In the genomic region with DNA sequence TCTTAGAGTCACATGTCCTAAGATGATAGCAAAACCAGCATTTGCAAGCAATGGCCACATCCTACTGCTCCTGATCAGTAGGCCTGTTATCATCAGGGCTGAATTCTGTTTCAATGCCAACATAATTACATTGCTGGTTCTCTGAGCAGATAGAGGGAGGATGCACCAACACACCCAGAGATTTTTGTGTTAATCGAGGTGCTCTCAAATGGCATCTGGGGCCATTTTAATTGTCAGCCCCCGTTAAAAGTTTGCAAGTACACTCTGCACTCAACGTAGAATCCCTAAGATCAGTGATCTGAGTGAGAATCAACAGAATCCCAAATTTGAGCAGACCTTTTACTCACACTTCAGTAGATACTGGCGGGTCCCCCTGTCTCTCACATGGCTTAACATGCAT, we compare ENCODE assay signal across 27 cellular contexts. TPM values are rescaled to one million over a fixed set of nuclear protein-coding genes. Genes with fewer than 3 reads are reported as not detected.
"Had no signal": no experiment of that assay in that cellular context is flagged by ENCODE, and none has a peak within 500 bp of the region (broad histone marks: within the 10 kb centered on the region; RNA-seq: fewer than 3 reads in every experiment).

No MANE protein-coding gene starts in this region.

- H3K36me3 Mint-ChIP-seq: activated CD4-positive, alpha-beta memory T cell treated with anti-CD3 and anti-CD28 coated beads for 36 hours; activated CD8-positive, alpha-beta memory T cell treated with anti-CD3 and anti-CD28 coated beads, Interleukin-2, amount 10 ng/mL, durations not matched to agents 7 days and 5 days had no signal

- FAIRE-seq: colon, frontal cortex had no signal

- H3K4me3 Mint-ChIP-seq: activated CD4-positive, alpha-beta memory T cell treated with anti-CD3 and anti-CD28 coated beads for 36 hours; activated CD4-positive, alpha-beta T cell treated with anti-CD3 and anti-CD28 coated beads for 36 hours; activated CD4-positive, alpha-beta T cell treated with anti-CD3 and anti-CD28 coated beads, Interleukin-2, amount 10 ng/mL, durations not matched to agents 24 days and 14 days; activated CD8-positive, alpha-beta memory T cell treated with anti-CD3 and anti-CD28 coated beads, Interleukin-2, amount 10 ng/mL, durations not matched to agents 7 days and 5 days; activated CD8-positive, alpha-beta T cell treated with anti-CD3 and anti-CD28 coated beads, Interleukin-2, amount 10 ng/mL, durations not matched to agents 7 days and 5 days; activated naive CD8-positive, alpha-beta T cell; activated T-helper 1 cell treated with anti-CD3 and anti-CD28 coated beads, Interleukin-12 subunit alpha, Interleukin-12 subunit beta, Interleukin-2, Interleukin-4 antibody, amounts not matched to agents 30 ng/mL and 10 ng/mL and 1 ng/mL, durations not matched to agents 14 hours and 24 hours and 36 hours; effector memory CD8-positive, alpha-beta T cell had no signal

- H3K9me3 Mint-ChIP-seq: effector memory CD8-positive, alpha-beta T cell had no signal

- H3K27ac Mint-ChIP-seq: activated CD4-positive, alpha-beta memory T cell treated with anti-CD3 and anti-CD28 coated beads for 36 hours; activated CD4-positive, alpha-beta T cell treated with anti-CD3 and anti-CD28 coated beads for 36 hours; activated CD4-positive, alpha-beta T cell treated with anti-CD3 and anti-CD28 coated beads, Interleukin-2, amount 10 ng/mL, durations not matched to agents 24 days and 14 days; activated CD8-positive, alpha-beta memory T cell treated with anti-CD3 and anti-CD28 coated beads, Interleukin-2, amount 10 ng/mL, durations not matched to agents 7 days and 5 days; activated CD8-positive, alpha-beta T cell treated with anti-CD3 and anti-CD28 coated beads, Interleukin-2, amount 10 ng/mL, durations not matched to agents 7 days and 5 days; activated naive CD8-positive, alpha-beta T cell; activated T-helper 1 cell treated with anti-CD3 and anti-CD28 coated beads, Interleukin-12 subunit alpha, Interleukin-12 subunit beta, Interleukin-2, Interleukin-4 antibody, amounts not matched to agents 30 ng/mL and 10 ng/mL and 1 ng/mL, durations not matched to agents 14 hours and 24 hours and 36 hours; effector memory CD8-positive, alpha-beta T cell had no signal

- H3K4me3 ChIP-seq: body of pancreas had no signal

- H3K27me3 ChIP-seq: body of pancreas had no signal

- H3K27ac ChIP-seq: body of pancreas had no signal

- H3K9me3 ChIP-seq: body of pancreas had no signal

- ATAC-seq: activated CD4-positive, alpha-beta T cell treated with anti-CD3 and anti-CD28 coated beads for 36 hours; activated CD8-positive, alpha-beta memory T cell treated with anti-CD3 and anti-CD28 coated beads, Interleukin-2, amount 10 ng/mL, durations not matched to agents 7 days and 5 days; activated CD8-positive, alpha-beta T cell treated with anti-CD3 and anti-CD28 coated beads, Interleukin-2, amount 10 ng/mL, durations not matched to agents 7 days and 5 days; body of pancreas; effector memory CD8-positive, alpha-beta T cell; esophagus mucosa had no signal

- DNase-seq: activated CD4-positive, alpha-beta memory T cell treated with anti-CD3 and anti-CD28 coated beads for 36 hours; activated CD4-positive, alpha-beta T cell treated with anti-CD3 and anti-CD28 coated beads for 36 hours; activated CD4-positive, alpha-beta T cell treated with anti-CD3 and anti-CD28 coated beads, Interleukin-2, amount 10 ng/mL, durations not matched to agents 24 days and 14 days; activated CD4-positive, CD25-positive, alpha-beta regulatory T cell; activated CD4-positive, CD25-positive, alpha-beta regulatory T cell treated with anti-CD3 and anti-CD28 coated beads, Interleukin-2, amount 50 U/mL, for 72 hours; activated CD8-positive, alpha-beta memory T cell treated with anti-CD3 and anti-CD28 coated beads, Interleukin-2, amount 10 ng/mL, durations not matched to agents 7 days and 5 days; activated CD8-positive, alpha-beta memory T cell treated with anti-CD3 and anti-CD28 coated beads, Interleukin-2, amount 50 U/mL, for 4 hours; activated CD8-positive, alpha-beta T cell treated with anti-CD3 and anti-CD28 coated beads, Interleukin-2, amount 10 ng/mL, durations not matched to agents 7 days and 5 days; activated gamma-delta T cell; activated naive CD4-positive, alpha-beta T cell; activated naive CD4-positive, alpha-beta T cell treated with anti-CD3 and anti-CD28 coated beads, Interleukin-2, amount 50 U/mL, for 16 hours; activated T-cell treated with anti-CD3 and anti-CD28 coated beads, Interleukin-2, amount 50 U/mL, for 1 hour; activated T-cell treated with anti-CD3 and anti-CD28 coated beads, Interleukin-2, amount 50 U/mL, for 48 hours; amniotic stem cell; anterior cingulate cortex; body of pancreas; cortex of kidney; dermis blood vessel endothelial cell; effector CD4-positive, alpha-beta T cell; effector memory CD8-positive, alpha-beta T cell; foreskin fibroblast; T-helper 2 cell had no signal

- H3K27me3 Mint-ChIP-seq: activated CD4-positive, alpha-beta T cell treated with anti-CD3 and anti-CD28 coated beads for 36 hours; activated CD4-positive, alpha-beta T cell treated with anti-CD3 and anti-CD28 coated beads, Interleukin-2, amount 10 ng/mL, durations not matched to agents 24 days and 14 days; activated naive CD8-positive, alpha-beta T cell had no signal

RNA-seq across cellular contexts. Expression of gene ADTRP, which starts 24.8 kb away (rescaled TPM):
- total RNA-seq: body of pancreas had no signal
